8 cellular contexts compared by ENCODE assay signal in the genomic region with DNA sequence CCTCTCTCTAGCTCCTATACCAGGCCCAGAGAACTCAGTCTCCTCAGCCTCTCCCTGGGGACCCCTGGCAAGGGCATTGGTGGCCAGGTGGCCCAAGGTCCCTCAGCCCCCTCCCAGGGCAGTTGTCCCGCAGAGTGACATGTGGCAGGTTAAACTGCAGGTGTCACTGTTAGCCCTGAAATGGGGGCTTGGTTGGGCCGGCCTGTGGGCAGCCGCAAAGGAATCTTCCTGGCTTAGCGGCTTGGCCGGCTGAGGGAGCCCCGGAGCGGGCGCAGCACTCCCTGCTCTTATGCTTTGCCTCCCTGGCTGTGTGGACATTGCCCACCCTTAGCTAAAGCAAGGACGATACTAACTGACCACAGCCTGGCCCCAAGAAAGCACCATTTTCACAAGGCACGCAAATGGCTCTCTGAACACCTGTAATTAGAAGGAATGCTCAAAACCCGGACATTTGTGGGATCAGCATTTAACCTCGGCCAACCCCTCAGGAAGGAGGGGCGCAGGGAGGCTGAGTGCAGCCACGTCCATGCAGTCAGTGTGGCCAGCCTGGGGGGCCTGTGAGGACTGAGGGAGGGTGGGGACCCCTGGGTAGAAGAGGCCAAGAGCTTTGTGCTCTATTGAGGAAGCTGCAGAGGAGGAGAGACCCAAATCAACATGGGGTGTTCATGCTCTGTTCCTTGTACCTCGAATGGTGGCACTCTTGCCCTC.
DNase-seq lines count a peak whose midpoint lies in the region; ATAC-seq and TF ChIP-seq lines count a peak whose summit lies in the region.

No MANE protein-coding gene starts in this region.

- peak overlapping the region; percentile 78 for H3K4me2 ChIP-seq in OCI-LY3 (ENCODE audit: low read length)

- POLR2A ChIA-PET in CD4-positive, alpha-beta T cell (lab: Charles Lee), result no interaction called here
- POLR2A ChIA-PET in MCF 10A (lab: Yijun Ruan, JAX), result no interaction called here

- H3K4me3 ChIP-seq in OCI-LY3 (ENCODE audit: low read length), result peak overlapping the region; percentile 68
- no peak overlapping the region for H3K4me3 ChIP-seq in lower lobe of right lung

- H3K36me3 ChIP-seq in OCI-LY3 (replicated peaks; ENCODE audit: low read depth, low read length) (no peaks in the 10 kb centered on the region), lower lobe of right lung (no peaks in the 10 kb centered on the region)

- peak overlapping the region; percentile 18; the same call in 1 of the 2 replicates for H3K9ac ChIP-seq in OCI-LY3 (ENCODE audit: low read length)

- peak overlapping the region; percentile 82; the same call in 1 of the 2 replicates for H2AFZ ChIP-seq in OCI-LY3 (ENCODE audit: low read depth, low read length)

- no peaks in the 10 kb centered on the region for H3K9me3 Mint-ChIP-seq in CD4-positive, alpha-beta T cell
- no peaks in the 10 kb centered on the region for H3K9me3 Mint-ChIP-seq in MCF 10A (ENCODE audit: unreplicated experiment)

- H3K27me3 Mint-ChIP-seq in CD4-positive, alpha-beta T cell, result peaks cover 22% of the 10 kb centered on the region
- H3K27me3 Mint-ChIP-seq in MCF 10A (ENCODE audit: insufficient read depth, unreplicated experiment), result no peaks in the 10 kb centered on the region

- H3K4me1 Mint-ChIP-seq in CD4-positive, alpha-beta T cell (ENCODE audit: low read depth), result no peaks in the 10 kb centered on the region
- H3K4me1 Mint-ChIP-seq in MCF 10A (ENCODE audit: insufficient read depth, unreplicated experiment), result no peaks in the 10 kb centered on the region

- no peaks in the 10 kb centered on the region for H3K36me3 Mint-ChIP-seq in CD4-positive, alpha-beta T cell (ENCODE audit: low read depth)
- H3K36me3 Mint-ChIP-seq in MCF 10A (ENCODE audit: insufficient read depth, unreplicated experiment), result no peaks in the 10 kb centered on the region

- H3K79me2 ChIP-seq in OCI-LY3 (ENCODE audit: low read length), result no peaks in the 10 kb centered on the region

- H3K9me3 ChIP-seq in CD4-positive, alpha-beta T cell (ENCODE audit: control insufficient read depth, low read length), result no peaks in the 10 kb centered on the region
- H3K9me3 ChIP-seq in OCI-LY3 (ENCODE audit: insufficient read depth, low read length) (no peaks in the 10 kb centered on the region), lower lobe of right lung (no peaks in the 10 kb centered on the region)

- H3K27ac ChIP-seq in CD4-positive, alpha-beta T cell (ENCODE audit: low read depth, low read length), result no peak overlapping the region
- H3K27ac ChIP-seq in OCI-LY3 (ENCODE audit: low read length) (no peak overlapping the region), lower lobe of right lung (no peak overlapping the region)

- ATAC-seq in CD4-positive, alpha-beta T cell (ENCODE audit: poor library complexity), result peak; percentile 57
- ATAC-seq in GM18858 (IDR thresholded peaks at IDR 0.05; ENCODE audit: unreplicated experiment), result peak; percentile 55
- ATAC-seq in HG03432 (IDR thresholded peaks at IDR 0.05; ENCODE audit: unreplicated experiment), result peak; percentile 83
- ATAC-seq in lower lobe of right lung, result peak; percentile 39 to 61
- no peak for ATAC-seq in GM21737 (IDR thresholded peaks at IDR 0.05; ENCODE audit: unreplicated experiment)

- no peaks in the 10 kb centered on the region for H4K20me1 ChIP-seq in OCI-LY3 (ENCODE audit: insufficient read depth, low read length)

- H3K4me1 ChIP-seq in OCI-LY3 (ENCODE audit: low read length) (peaks cover 15% of the 10 kb centered on the region), lower lobe of right lung (peaks cover 11% of the 10 kb centered on the region)

- intact Hi-C loops in CD4-positive, alpha-beta T cell (cut with DNase I, micrococcal nuclease), result no loop called here
- intact Hi-C loops in MCF 10A (cut with micrococcal nuclease) (loop anchor here (1.0 to 5.0 kb wide), 2 partner anchors 157 to 268 kb away; no protein-coding TSS in a partner anchor), lower lobe of right lung (cut with DNase I) (no loop called here)

- no peak overlapping the region for H3K4me3 Mint-ChIP-seq in CD4-positive, alpha-beta T cell
- no peak overlapping the region for H3K4me3 Mint-ChIP-seq in MCF 10A (ENCODE audit: unreplicated experiment)

- peaks cover 11% of the 10 kb centered on the region for H3K27me3 ChIP-seq in CD4-positive, alpha-beta T cell (ENCODE audit: control insufficient read depth, insufficient read depth, low read length)
- H3K27me3 ChIP-seq in OCI-LY3 (ENCODE audit: low read depth, low read length), result peaks cover 23% of the 10 kb centered on the region
- H3K27me3 ChIP-seq in lower lobe of right lung (ENCODE audit: low read depth), result peaks cover 28% of the 10 kb centered on the region

- CTCF ChIA-PET in CD4-positive, alpha-beta T cell (lab: Charles Lee), result no interaction called here
- CTCF ChIA-PET in MCF 10A (lab: Yijun Ruan, JAX), result interaction anchor here (0.6 to 4.8 kb wide), 12 partner anchors 9 to 480 kb away, joined by 3 to 22 read pairs (median 4); no protein-coding TSS in a partner anchor

- H3K27ac Mint-ChIP-seq in CD4-positive, alpha-beta T cell, result no peak overlapping the region
- H3K27ac Mint-ChIP-seq in MCF 10A (ENCODE audit: low read depth, unreplicated experiment), result no peak overlapping the region

- peak in 1 of 10 experiments; percentile 19 for DNase-seq in CD4-positive, alpha-beta T cell
- peak; percentile 61 for DNase-seq in MCF 10A (ENCODE audit: unreplicated experiment)
- no peak for DNase-seq in lower lobe of right lung
- DNase-seq in AG08395 (ENCODE audit: low spot score), result no peak

- TF ChIP-seq CTCF in CD4-positive, alpha-beta T cell (IDR thresholded peaks at IDR 0.05), result no peak
- peak; percentile 81 for TF ChIP-seq CTCF in OCI-LY3 (IDR thresholded peaks at IDR 0.05; ENCODE audit: low read depth, low read length)
- peak; percentile 44 for TF ChIP-seq CTCF in MCF 10A (IDR thresholded peaks at IDR 0.05; ENCODE audit: unreplicated experiment)
- TF ChIP-seq CTCF in lower lobe of right lung (IDR thresholded peaks at IDR 0.05), result peak; percentile 30

- BruUV-seq in MCF 10A (replicated peaks; lab: Mats Ljungman, UMichigan), result no TSS peak
